Comparison of ENCODE assay signal across 25 cellular contexts in the genomic region with DNA sequence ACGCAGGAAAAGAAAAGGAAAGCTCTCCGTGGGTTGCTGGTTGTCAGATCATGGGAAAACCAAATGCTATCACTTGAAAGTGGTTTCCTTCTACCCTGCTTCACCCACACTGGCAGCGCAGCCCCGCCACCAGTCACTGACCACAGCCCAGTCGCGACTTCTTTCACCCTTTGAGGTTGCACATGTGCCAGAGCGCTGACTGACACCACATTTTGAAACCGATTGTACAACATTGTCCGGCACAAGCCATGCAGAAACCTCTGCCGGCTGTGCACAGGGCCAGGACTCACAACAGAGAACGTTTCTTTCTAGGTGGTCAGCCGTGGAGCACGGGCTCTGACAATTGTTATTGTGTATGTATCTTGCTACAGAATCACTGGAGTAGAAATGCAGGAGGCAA.
"Had no signal": no experiment of that assay in that cellular context is flagged by ENCODE, and none has a peak within 500 bp of the region (broad histone marks: within the 10 kb centered on the region; RNA-seq: fewer than 3 reads in every experiment).

No MANE protein-coding gene starts in this region.

- H3K4me3 ChIP-seq: adrenal gland, ascending aorta, left lung, sigmoid colon, smooth muscle cell, testis, uterus had no signal

- H3K4me1 ChIP-seq: adrenal gland, ascending aorta, left lung, sigmoid colon, testis, uterus had no signal

- DNase-seq: activated CD8-positive, alpha-beta memory T cell treated with anti-CD3 and anti-CD28 coated beads for 24 hours; activated CD8-positive, alpha-beta memory T cell treated with anti-CD3 and anti-CD28 coated beads, Interleukin-2, amount 50 U/mL, for 4 hours; activated naive CD4-positive, alpha-beta T cell; activated T-cell treated with anti-CD3 and anti-CD28 coated beads, Interleukin-2, amount 50 U/mL, for 24 hours; adrenal gland; cerebellar nuclear complex; cortex of kidney; foreskin fibroblast; natural killer cell; nucleus accumbens; sigmoid colon; stimulated activated CD4-positive, alpha-beta T cell treated with anti-CD3 and anti-CD28 coated beads, Interleukin-2, amount 100 ng/mL, for 48 hours; stimulated activated CD8-positive, alpha-beta memory T cell treated with anti-CD3 and anti-CD28 coated beads, Interleukin-4, amount 100 ng/mL, for 48 hours; stimulated activated naive B cell treated with anti-CD40 and anti-IgM and Interleukin-4, amounts not matched to agents 10 μg/mL and 1 μg/mL and 100 μg/mL, for 72 hours; T1000; testis; trophoblast cell; uterus had no signal

- H3K36me3 ChIP-seq: adrenal gland, ascending aorta, left lung, sigmoid colon, uterus had no signal

- H3K36me3 Mint-ChIP-seq: activated naive CD8-positive, alpha-beta T cell; natural killer cell; stimulated activated naive B cell treated with anti-CD40 and anti-IgM and Interleukin-4, amounts not matched to agents 10 μg/mL and 1 μg/mL and 100 μg/mL, for 72 hours; WTC11 had no signal

- H3K27ac Mint-ChIP-seq: activated naive CD8-positive, alpha-beta T cell; activated T-cell treated with anti-CD3 and anti-CD28 coated beads, Interleukin-2, amount 50 U/mL, for 24 hours; activated T-helper 17 cell treated with anti-CD3 and anti-CD28 coated beads, Interleukin-2, amount 50 U/mL, for 72 hours; natural killer cell; stimulated activated naive B cell treated with anti-CD40 and anti-IgM and Interleukin-4, amounts not matched to agents 10 μg/mL and 1 μg/mL and 100 μg/mL, for 72 hours; T-helper 1 cell treated with Interleukin-12 subunit alpha and Interleukin-12 subunit beta and Interleukin-4 antibody, amounts not matched to agents 30 μg/mL and 1 μg/mL, for 36 hours; WTC11 had no signal

- H3K27ac ChIP-seq: adrenal gland, ascending aorta, left lung, sigmoid colon, testis, uterus had no signal

- ATAC-seq: activated T-helper 17 cell treated with anti-CD3 and anti-CD28 coated beads, Interleukin-2, amount 50 U/mL, for 72 hours; left lung; natural killer cell; stimulated activated naive B cell treated with anti-CD40 and anti-IgM and Interleukin-4, amounts not matched to agents 10 μg/mL and 1 μg/mL and 100 μg/mL, for 72 hours; WTC11 had no signal

- H3K4me1 Mint-ChIP-seq: activated T-helper 17 cell treated with anti-CD3 and anti-CD28 coated beads, Interleukin-2, amount 50 U/mL, for 72 hours; natural killer cell; stimulated activated naive B cell treated with anti-CD40 and anti-IgM and Interleukin-4, amounts not matched to agents 10 μg/mL and 1 μg/mL and 100 μg/mL, for 72 hours had no signal

- H3K9me3 Mint-ChIP-seq: T-helper 1 cell treated with Interleukin-12 subunit alpha and Interleukin-12 subunit beta and Interleukin-4 antibody, amounts not matched to agents 30 μg/mL and 1 μg/mL, for 36 hours; WTC11 had no signal

- H3K4me3 Mint-ChIP-seq: activated naive CD8-positive, alpha-beta T cell; activated T-cell treated with anti-CD3 and anti-CD28 coated beads, Interleukin-2, amount 50 U/mL, for 24 hours; activated T-helper 17 cell treated with anti-CD3 and anti-CD28 coated beads, Interleukin-2, amount 50 U/mL, for 72 hours; natural killer cell; stimulated activated naive B cell treated with anti-CD40 and anti-IgM and Interleukin-4, amounts not matched to agents 10 μg/mL and 1 μg/mL and 100 μg/mL, for 72 hours; T-helper 1 cell treated with Interleukin-12 subunit alpha and Interleukin-12 subunit beta and Interleukin-4 antibody, amounts not matched to agents 30 μg/mL and 1 μg/mL, for 36 hours; WTC11 had no signal

- H3K27me3 Mint-ChIP-seq: activated naive CD8-positive, alpha-beta T cell; activated T-cell treated with anti-CD3 and anti-CD28 coated beads, Interleukin-2, amount 50 U/mL, for 24 hours; activated T-helper 17 cell treated with anti-CD3 and anti-CD28 coated beads, Interleukin-2, amount 50 U/mL, for 72 hours; stimulated activated naive B cell treated with anti-CD40 and anti-IgM and Interleukin-4, amounts not matched to agents 10 μg/mL and 1 μg/mL and 100 μg/mL, for 72 hours had no signal

- H3K4me2 ChIP-seq: smooth muscle cell had no signal

- H3K9me3 ChIP-seq: adrenal gland, ascending aorta, left lung, sigmoid colon, testis, uterus had no signal

- H3K27me3 ChIP-seq: adrenal gland, ascending aorta, left lung, testis, uterus had no signal
